17 cellular contexts compared by ENCODE assay signal in the genomic region with DNA sequence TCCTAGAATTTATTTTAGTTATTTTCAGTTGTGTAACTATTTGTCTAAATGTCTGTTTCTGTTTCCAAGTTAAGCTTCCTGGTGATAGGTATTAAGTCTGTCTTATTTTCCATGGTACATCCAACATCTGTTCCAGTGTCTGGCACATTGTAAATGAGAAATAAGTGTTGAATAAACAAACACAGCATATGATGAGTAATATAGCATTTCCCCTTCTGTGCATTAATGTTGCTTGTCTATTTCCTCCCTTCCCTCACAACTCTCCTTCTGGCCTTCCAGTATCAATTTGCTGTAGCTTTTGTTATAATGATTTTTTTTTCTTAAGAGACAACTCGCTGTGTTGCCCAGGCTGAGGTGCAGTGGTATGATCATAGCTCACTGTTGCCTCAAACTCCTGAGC. TPM values are rescaled to one million over a fixed set of nuclear protein-coding genes. Genes with fewer than 3 reads are reported as not detected.
DNase-seq lines count a peak whose midpoint lies in the region; ATAC-seq and TF ChIP-seq lines count a peak whose summit lies in the region.
"Had no signal": no experiment of that assay in that cellular context is flagged by ENCODE, and none has a peak within 500 bp of the region (broad histone marks: within the 10 kb centered on the region; RNA-seq: fewer than 3 reads in every experiment).

No MANE protein-coding gene starts in this region.

- H3K36me3 Mint-ChIP-seq in naive B cell, result peaks cover 16 to 23% of the 10 kb centered on the region in 2 donors
- H3K36me3 Mint-ChIP-seq in activated CD4-positive, alpha-beta memory T cell treated with anti-CD3 and anti-CD28 coated beads, Interleukin-2, amount 10 ng/mL, durations not matched to agents 7 days and 5 days (ENCODE audit: low read depth), result peaks cover 53% of the 10 kb centered on the region

- ATAC-seq in naive B cell (ENCODE audit: low read depth in 2 of 2) (no peak), HG02870 (IDR thresholded peaks at IDR 0.05; ENCODE audit: unreplicated experiment) (no peak)

- H3K9me3 Mint-ChIP-seq in naive B cell, result no peaks in the 10 kb centered on the region
- no peaks in the 10 kb centered on the region for H3K9me3 Mint-ChIP-seq in activated CD4-positive, alpha-beta memory T cell treated with anti-CD3 and anti-CD28 coated beads, Interleukin-2, amount 10 ng/mL, durations not matched to agents 7 days and 5 days
- H3K9me3 Mint-ChIP-seq: activated naive CD8-positive, alpha-beta T cell treated with anti-CD3 and anti-CD28 coated beads, Interleukin-2, amount 10 ng/mL, durations not matched to agents 7 days and 5 days; mesothelial cell of epicardium; neural progenitor cell had no signal

- peaks cover 10 to 16% (median 10%) of the 10 kb centered on the region in 3 donors for H3K4me1 Mint-ChIP-seq in naive B cell
- H3K4me1 Mint-ChIP-seq in activated CD4-positive, alpha-beta memory T cell treated with anti-CD3 and anti-CD28 coated beads, Interleukin-2, amount 10 ng/mL, durations not matched to agents 7 days and 5 days, result peaks cover 14% of the 10 kb centered on the region

- no peak for TF ChIP-seq CTCF in epithelial cell of esophagus (IDR thresholded peaks at IDR 0.05; ENCODE audit: insufficient read depth, low read depth, low read length, missing control alignments)

- H3K4me3 ChIP-seq in epithelial cell of esophagus (ENCODE audit: low read length), result no peak overlapping the region
- H3K4me3 ChIP-seq: neural progenitor cell had no signal

- peak overlapping the region in 4 of 6 donors; percentile 31 to 73 (median 66) for H3K27ac Mint-ChIP-seq in naive B cell
- H3K27ac Mint-ChIP-seq in activated CD4-positive, alpha-beta memory T cell treated with anti-CD3 and anti-CD28 coated beads, Interleukin-2, amount 10 ng/mL, durations not matched to agents 7 days and 5 days, result no peak overlapping the region
- H3K27ac Mint-ChIP-seq: activated naive CD8-positive, alpha-beta T cell treated with anti-CD3 and anti-CD28 coated beads, Interleukin-2, amount 10 ng/mL, durations not matched to agents 7 days and 5 days; mesothelial cell of epicardium; neural progenitor cell had no signal

- CTCF ChIA-PET in activated CD4-positive, alpha-beta memory T cell treated with anti-CD3 and anti-CD28 coated beads, Interleukin-2, amount 10 ng/mL, durations not matched to agents 7 days and 5 days (lab: Charles Lee), result interaction anchor here (1.3 to 1.9 kb wide), 5 partner anchors 13 to 209 kb away, joined by 3 to 11 read pairs (median 5); no protein-coding TSS in a partner anchor

- POLR2A ChIA-PET in activated CD4-positive, alpha-beta memory T cell treated with anti-CD3 and anti-CD28 coated beads, Interleukin-2, amount 10 ng/mL, durations not matched to agents 7 days and 5 days (lab: Charles Lee), result interaction anchor here (1.4 to 1.8 kb wide), 2 partner anchors 147 to 213 kb away, joined by 5 read pairs; a partner anchor contains a TSS

- H3K4me3 Mint-ChIP-seq in naive B cell, result peak overlapping the region in 1 of 8 donors; percentile 6
- no peak overlapping the region for H3K4me3 Mint-ChIP-seq in activated CD4-positive, alpha-beta memory T cell treated with anti-CD3 and anti-CD28 coated beads, Interleukin-2, amount 10 ng/mL, durations not matched to agents 7 days and 5 days
- H3K4me3 Mint-ChIP-seq: activated naive CD8-positive, alpha-beta T cell treated with anti-CD3 and anti-CD28 coated beads, Interleukin-2, amount 10 ng/mL, durations not matched to agents 7 days and 5 days; mesothelial cell of epicardium; neural progenitor cell had no signal

- DNase-seq in DMS53 (lab: John Stamatoyannopoulos, UW) (peak; percentile 70), NCI-H69 (lab: John Stamatoyannopoulos, UW) (peak; percentile 44), epithelial cell of esophagus (ENCODE audit: low read depth) (peak; percentile 16), naive B cell (no peak), GF-D8 (lab: John Stamatoyannopoulos, UW) (no peak)
- no peak for DNase-seq in activated CD4-positive, alpha-beta memory T cell treated with anti-CD3 and anti-CD28 coated beads, Interleukin-2, amount 10 ng/mL, durations not matched to agents 7 days and 5 days
- DNase-seq: activated CD4-positive, alpha-beta T cell treated with anti-CD3 and anti-CD28 coated beads, Interleukin-2, amount 50 U/mL, for 48 hours; activated naive CD8-positive, alpha-beta T cell treated with anti-CD3 and anti-CD28 coated beads, Interleukin-2, amount 10 ng/mL, durations not matched to agents 7 days and 5 days; activated T-cell treated with anti-CD3 and anti-CD28 coated beads, Interleukin-2, amount 50 U/mL, for 1 hour; DMS153; hippocampal formation; NCI-H1417 treated with DMSO at 0.1 percent for 48 hours; NCI-H345; NK-92 treated with Interleukin-12 subunit alpha and Interleukin-12 subunit beta, amount 100 ng/mL, for 24 hours had no signal

- H3K27me3 Mint-ChIP-seq in naive B cell, result no peaks in the 10 kb centered on the region
- H3K27me3 Mint-ChIP-seq in activated CD4-positive, alpha-beta memory T cell treated with anti-CD3 and anti-CD28 coated beads, Interleukin-2, amount 10 ng/mL, durations not matched to agents 7 days and 5 days, result peaks cover 1% of the 10 kb centered on the region
- H3K27me3 Mint-ChIP-seq: activated naive CD8-positive, alpha-beta T cell treated with anti-CD3 and anti-CD28 coated beads, Interleukin-2, amount 10 ng/mL, durations not matched to agents 7 days and 5 days had no signal

RNA-seq across cellular contexts. Expression of a gene that starts 36.1 kb away (rescaled TPM):
- 10 to 100 TPM; 40.1 to 74.5 (median 49.2) TPM for polyA plus RNA-seq in naive B cell (ENCODE audit: low read depth in 6 of 6)
- total RNA-seq in activated CD4-positive, alpha-beta memory T cell treated with anti-CD3 and anti-CD28 coated beads, Interleukin-2, amount 10 ng/mL, durations not matched to agents 7 days and 5 days, result 10 to 100 TPM; 30.9 to 32.8 TPM

RNA-seq across cellular contexts. Expression of a gene that starts 43.4 kb away (rescaled TPM):
- 1,000 to 10,000 TPM in 3 of 6 donors, 100 to 1,000 TPM in 3; 826 to 1,431 (median 949) TPM for polyA plus RNA-seq in naive B cell (ENCODE audit: low read depth in 6 of 6)
- total RNA-seq in activated CD4-positive, alpha-beta memory T cell treated with anti-CD3 and anti-CD28 coated beads, Interleukin-2, amount 10 ng/mL, durations not matched to agents 7 days and 5 days, result 100 to 1,000 TPM; 182 to 183 TPM

Comparison
In these comparisons a context has a peak if more than half of its experiments do, and no peak if none do; other contexts are left out.
1. DNase-seq: peak in DMS53 (single experiment), NCI-H69 (single experiment) and epithelial cell of esophagus (single experiment); none in naive B cell (single experiment), activated CD4-positive, alpha-beta memory T cell treated with anti-CD3 and anti-CD28 coated beads, Interleukin-2, amount 10 ng/mL, durations not matched to agents 7 days and 5 days (single experiment) and GF-D8 (single experiment).